Comparison of ENCODE assay signal across 21 cellular contexts in the genomic region with DNA sequence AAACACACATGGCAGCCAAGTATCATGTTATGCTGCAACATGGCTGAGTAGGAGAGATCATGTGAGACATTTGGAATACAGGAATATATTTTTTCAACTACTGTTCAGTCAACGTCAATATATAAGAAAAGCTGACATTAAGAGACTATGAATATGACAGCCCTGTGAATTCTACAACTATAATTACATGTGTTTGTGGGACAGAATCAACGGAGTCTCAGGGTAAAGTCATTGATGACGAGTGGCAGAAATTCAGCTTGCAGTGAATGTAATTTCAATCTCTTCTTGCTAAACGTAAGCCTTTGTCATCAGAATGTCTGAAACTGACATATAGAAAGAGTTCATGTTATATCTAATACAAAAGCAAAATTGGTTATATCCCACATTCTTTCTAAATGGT.
"Had no signal": no experiment of that assay in that cellular context is flagged by ENCODE, and none has a peak within 500 bp of the region (broad histone marks: within the 10 kb centered on the region; RNA-seq: fewer than 3 reads in every experiment).

No MANE protein-coding gene starts in this region.

- H3K4me3 ChIP-seq: left lung, lower lobe of right lung, ovary, right atrium auricular region, spleen, transverse colon, upper lobe of left lung, vagina had no signal

- H3K9me3 ChIP-seq: left lung, lower lobe of right lung, ovary, right atrium auricular region, spleen, transverse colon, upper lobe of left lung, vagina had no signal

- H3K4me1 ChIP-seq: left lung, lower lobe of right lung, right atrium auricular region, spleen, transverse colon, upper lobe of left lung had no signal

- FAIRE-seq: islet of Langerhans, kidney, small intestine had no signal

- ATAC-seq: left colon; lower lobe of right lung; naive thymus-derived CD8-positive, alpha-beta T cell; stimulated activated effector memory CD8-positive, alpha-beta T cell treated with anti-CD3 and anti-CD28 coated beads, Interleukin-12 subunit alpha, Interleukin-12 subunit beta, amount 100 ng/mL, for 72 hours; stimulated activated naive CD8-positive, alpha-beta T cell treated with anti-CD3 and anti-CD28 coated beads, Interleukin-15, amount 100 ng/mL, for 72 hours had no signal

- H3K36me3 ChIP-seq: left lung, lower lobe of right lung, ovary, right atrium auricular region, spleen, transverse colon, upper lobe of left lung, vagina had no signal

- DNase-seq: hypothalamus; immature natural killer cell; kidney; left colon; left lung; lower lobe of right lung; mammary epithelial cell; naive thymus-derived CD8-positive, alpha-beta T cell; ovary; small intestine; spleen; stimulated activated CD4-positive, alpha-beta T cell treated with anti-CD3 and anti-CD28 coated beads, Interleukin-4, amount 100 ng/mL, for 24 hours; stimulated activated naive CD4-positive, alpha-beta T cell; stimulated activated naive CD8-positive, alpha-beta T cell treated with anti-CD3 and anti-CD28 coated beads, Interleukin-15, amount 100 ng/mL, for 72 hours; substantia nigra; transverse colon; upper lobe of left lung had no signal

- H3K27me3 ChIP-seq: left lung, ovary, right atrium auricular region, spleen, transverse colon, upper lobe of left lung, vagina had no signal

- H3K27ac ChIP-seq: left lung, lower lobe of right lung, ovary, right atrium auricular region, spleen, transverse colon, upper lobe of left lung, vagina had no signal
